Comparison of ENCODE assay signal across 12 cellular contexts in the genomic region with DNA sequence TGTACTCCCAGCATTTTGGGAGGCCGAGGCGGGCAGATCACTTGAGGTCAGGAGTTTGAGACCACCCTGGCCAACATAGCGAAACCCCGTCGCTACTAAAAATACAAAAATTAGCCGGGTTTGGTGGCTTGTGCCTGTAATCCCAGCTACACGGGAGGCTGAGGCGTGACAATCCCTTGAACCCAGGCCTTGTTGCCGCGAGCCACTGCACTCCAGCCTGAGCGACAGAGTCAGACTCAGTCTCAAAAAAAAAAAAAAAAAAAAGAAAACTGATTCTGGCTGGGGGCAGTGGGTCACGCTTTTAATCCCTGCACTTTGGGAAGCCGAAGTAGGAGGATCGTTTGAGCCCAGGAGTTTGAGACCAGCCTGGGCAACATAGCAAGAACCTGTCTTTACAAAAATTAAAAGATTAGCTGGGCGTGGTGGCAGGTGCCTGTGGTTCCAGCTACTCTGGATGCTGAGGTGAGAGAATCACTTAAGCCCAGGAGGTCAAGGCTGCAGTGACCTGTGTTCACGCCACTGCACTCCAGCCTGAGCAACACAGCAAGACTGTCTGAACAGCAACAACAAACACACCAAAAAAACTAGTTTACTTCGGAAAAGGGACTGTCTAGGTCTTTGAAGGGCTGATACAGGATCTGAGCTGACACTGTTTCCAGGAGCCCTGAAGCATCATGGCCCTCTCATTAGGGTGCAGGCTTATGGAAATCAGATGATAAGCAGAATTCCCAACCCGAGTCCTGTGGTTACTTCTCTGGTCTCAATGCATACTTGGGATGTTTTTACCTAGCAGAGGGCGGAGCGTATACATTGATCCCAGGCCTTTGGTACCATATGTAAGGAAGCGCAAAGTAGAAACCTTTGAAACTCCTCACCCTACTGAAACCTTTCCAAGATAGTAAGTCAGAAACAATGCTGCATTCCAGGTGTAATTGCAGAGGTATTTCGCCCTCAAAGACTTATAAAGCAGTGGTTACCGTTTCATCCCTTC. TPM values are rescaled to one million over a fixed set of nuclear protein-coding genes. Genes with fewer than 3 reads are reported as not detected.
DNase-seq lines count a peak whose midpoint lies in the region; ATAC-seq lines count a peak whose summit lies in the region.
"Had no signal": no experiment of that assay in that cellular context is flagged by ENCODE, and none has a peak within 500 bp of the region (broad histone marks: within the 10 kb centered on the region; RNA-seq: fewer than 3 reads in every experiment).

No MANE protein-coding gene starts in this region.

- POLR2A ChIA-PET in T-cell (lab: Charles Lee): no interaction called here

- H3K4me1 ChIP-seq in iPS-20b (ENCODE audit: insufficient read depth, low read length): peaks cover 12% of the 10 kb centered on the region

- no peaks in the 10 kb centered on the region for H3K36me3 Mint-ChIP-seq in activated naive CD4-positive, alpha-beta T cell treated with anti-CD3 and anti-CD28 coated beads, Interleukin-2, amount 50 U/mL, for 24 hours
- peaks cover 5 to 15% of the 10 kb centered on the region in 2 donors for H3K36me3 Mint-ChIP-seq in activated naive CD4-positive, alpha-beta T cell treated with anti-CD3 and anti-CD28 coated beads, Interleukin-2, amount 50 U/mL, for 72 hours
- H3K36me3 Mint-ChIP-seq in T-cell: peaks cover 12% of the 10 kb centered on the region

- DNase-seq in activated naive CD4-positive, alpha-beta T cell treated with anti-CD3 and anti-CD28 coated beads, Interleukin-2, amount 50 U/mL, for 72 hours (ENCODE audit: low spot score in 2 of 2): no peak
- DNase-seq in T-cell (no peak), 8988T (no peak), SHP77 (lab: John Stamatoyannopoulos, UW) (no peak)
- DNase-seq in stimulated activated naive CD8-positive, alpha-beta T cell treated with anti-CD3 and anti-CD28 coated beads, Interleukin-15, amount 100 ng/mL, for 72 hours: no peak
- DNase-seq: activated CD4-positive, alpha-beta T cell treated with anti-CD3 and anti-CD28 coated beads, Interleukin-2, amount 50 U/mL, for 1 hour; Kasumi-1; stomach had no signal

- CTCF ChIA-PET in T-cell (lab: Charles Lee): interaction anchor here in 1 of 2 donors (0.6 to 1.4 kb wide), 2 partner anchors 21 to 36 kb away, joined by 3 read pairs; a partner anchor contains a TSS

- H3K4me3 Mint-ChIP-seq in activated naive CD4-positive, alpha-beta T cell treated with anti-CD3 and anti-CD28 coated beads, Interleukin-2, amount 50 U/mL, for 24 hours: peak overlapping the region; percentile 97
- peak overlapping the region; percentile 84 to 93 (median 91) for H3K4me3 Mint-ChIP-seq in T-cell
- H3K4me3 Mint-ChIP-seq in stimulated activated naive CD8-positive, alpha-beta T cell treated with anti-CD3 and anti-CD28 coated beads, Interleukin-15, amount 100 ng/mL, for 72 hours: peak overlapping the region; percentile 15 to 97

- peaks cover 19% of the 10 kb centered on the region for H3K36me3 ChIP-seq in iPS-20b (ENCODE audit: insufficient read depth, low read depth, low read length)

- no peak for ATAC-seq in activated naive CD4-positive, alpha-beta T cell treated with anti-CD3 and anti-CD28 coated beads, Interleukin-2, amount 50 U/mL, for 72 hours
- ATAC-seq in T-cell (replicated peaks in 1 of 4) (no peak), HG02610 (IDR thresholded peaks at IDR 0.05; ENCODE audit: unreplicated experiment) (no peak)
- ATAC-seq in stimulated activated naive CD8-positive, alpha-beta T cell treated with anti-CD3 and anti-CD28 coated beads, Interleukin-15, amount 100 ng/mL, for 72 hours: no peak

- peak overlapping the region; percentile 80 for H3K27ac Mint-ChIP-seq in activated naive CD4-positive, alpha-beta T cell treated with anti-CD3 and anti-CD28 coated beads, Interleukin-2, amount 50 U/mL, for 24 hours
- peak overlapping the region in 1 of 2 donors; percentile 98 for H3K27ac Mint-ChIP-seq in activated naive CD4-positive, alpha-beta T cell treated with anti-CD3 and anti-CD28 coated beads, Interleukin-2, amount 50 U/mL, for 72 hours
- H3K27ac Mint-ChIP-seq in T-cell: no peak overlapping the region
- H3K27ac Mint-ChIP-seq in stimulated activated naive CD8-positive, alpha-beta T cell treated with anti-CD3 and anti-CD28 coated beads, Interleukin-15, amount 100 ng/mL, for 72 hours: peak overlapping the region in 1 of 2 donors; percentile 48

- H3K9me3 Mint-ChIP-seq in activated naive CD4-positive, alpha-beta T cell treated with anti-CD3 and anti-CD28 coated beads, Interleukin-2, amount 50 U/mL, for 24 hours: no peaks in the 10 kb centered on the region
- no peaks in the 10 kb centered on the region for H3K9me3 Mint-ChIP-seq in activated naive CD4-positive, alpha-beta T cell treated with anti-CD3 and anti-CD28 coated beads, Interleukin-2, amount 50 U/mL, for 72 hours
- no peaks in the 10 kb centered on the region for H3K9me3 Mint-ChIP-seq in T-cell
- no peaks in the 10 kb centered on the region for H3K9me3 Mint-ChIP-seq in stimulated activated naive CD8-positive, alpha-beta T cell treated with anti-CD3 and anti-CD28 coated beads, Interleukin-15, amount 100 ng/mL, for 72 hours

- H3K9ac ChIP-seq in iPS-20b (ENCODE audit: low read depth, low read length): peak overlapping the region; percentile 88; the same call in 1 of the 2 replicates

- peaks cover 14% of the 10 kb centered on the region for H3K4me1 Mint-ChIP-seq in activated naive CD4-positive, alpha-beta T cell treated with anti-CD3 and anti-CD28 coated beads, Interleukin-2, amount 50 U/mL, for 24 hours
- peaks cover 17 to 33% (median 25%) of the 10 kb centered on the region in 3 donors for H3K4me1 Mint-ChIP-seq in T-cell
- H3K4me1 Mint-ChIP-seq in stimulated activated naive CD8-positive, alpha-beta T cell treated with anti-CD3 and anti-CD28 coated beads, Interleukin-15, amount 100 ng/mL, for 72 hours: peaks cover 33% of the 10 kb centered on the region

- no peak overlapping the region for H3K27ac ChIP-seq in iPS-20b (ENCODE audit: low read length)

- H3K9me3 ChIP-seq in iPS-20b (ENCODE audit: insufficient read depth, low read depth, low read length): no peaks in the 10 kb centered on the region
- H3K9me3 ChIP-seq: stomach had no signal

- H3K27me3 Mint-ChIP-seq in activated naive CD4-positive, alpha-beta T cell treated with anti-CD3 and anti-CD28 coated beads, Interleukin-2, amount 50 U/mL, for 24 hours: no peaks in the 10 kb centered on the region
- no peaks in the 10 kb centered on the region for H3K27me3 Mint-ChIP-seq in T-cell
- no peaks in the 10 kb centered on the region for H3K27me3 Mint-ChIP-seq in stimulated activated naive CD8-positive, alpha-beta T cell treated with anti-CD3 and anti-CD28 coated beads, Interleukin-15, amount 100 ng/mL, for 72 hours

- H3K27me3 ChIP-seq in iPS-20b (ENCODE audit: insufficient read depth, low read length): peaks cover 5% of the 10 kb centered on the region
- H3K27me3 ChIP-seq: stomach had no signal

- H3K4me3 ChIP-seq in iPS-20b (ENCODE audit: low read length): peak overlapping the region; percentile 98; the same call in 1 of the 2 replicates

RNA-seq across cellular contexts. Expression of a gene that starts 1.8 kb away (rescaled TPM):
- total RNA-seq in activated naive CD4-positive, alpha-beta T cell treated with anti-CD3 and anti-CD28 coated beads, Interleukin-2, amount 50 U/mL, for 72 hours: 100 to 1,000 TPM in 1 of 2 donors, 10 to 100 TPM in 1; 83.8 to 127 TPM
- 100 to 1,000 TPM; 151 to 209 (median 203) TPM for total RNA-seq in T-cell

RNA-seq across cellular contexts. Expression of a gene that starts 6.2 kb away (rescaled TPM):
- total RNA-seq in activated naive CD4-positive, alpha-beta T cell treated with anti-CD3 and anti-CD28 coated beads, Interleukin-2, amount 50 U/mL, for 72 hours: 10 to 100 TPM; 61.8 to 92.2 TPM
- total RNA-seq in T-cell: 100 to 1,000 TPM in 1 of 5 donors, 10 to 100 TPM in 4; 61.9 to 113 (median 94.5) TPM

RNA-seq across cellular contexts. Expression of a gene that starts 16.2 kb away (rescaled TPM):
- under 1 TPM; 0.27 to 0.54 TPM for total RNA-seq in activated naive CD4-positive, alpha-beta T cell treated with anti-CD3 and anti-CD28 coated beads, Interleukin-2, amount 50 U/mL, for 72 hours
- under 1 TPM; 0.13 to 0.55 (median 0.39) TPM for total RNA-seq in T-cell

RNA-seq across cellular contexts. Expression of a gene that starts 21.7 kb away (rescaled TPM):
- 1 to 10 TPM in 1 of 2 donors, under 1 TPM in 1; 0.80 to 3.9 TPM for total RNA-seq in activated naive CD4-positive, alpha-beta T cell treated with anti-CD3 and anti-CD28 coated beads, Interleukin-2, amount 50 U/mL, for 72 hours
- total RNA-seq in T-cell: not detected
- total RNA-seq: stomach had no signal

RNA-seq across cellular contexts. Expression of a gene that starts 38.7 kb away (rescaled TPM):
- total RNA-seq in activated naive CD4-positive, alpha-beta T cell treated with anti-CD3 and anti-CD28 coated beads, Interleukin-2, amount 50 U/mL, for 72 hours: 10 to 100 TPM in 1 of 2 donors, 1 to 10 TPM in 1; 2.6 to 11.0 TPM
- 1 to 10 TPM; 3.7 to 6.7 (median 5.4) TPM for total RNA-seq in T-cell
- total RNA-seq: epithelial cell of proximal tubule, stomach had no signal
